17 cellular contexts compared by ENCODE assay signal in genomic region chr18:48550101-48550729, GRCh38. TPM values are rescaled to one million over a fixed set of nuclear protein-coding genes. Genes with fewer than 3 reads are reported as not detected.
DNase-seq lines count a peak whose midpoint lies in the region; ATAC-seq, FAIRE-seq and TF ChIP-seq lines count a peak whose summit lies in the region.
"Had no signal": no experiment of that assay in that cellular context is flagged by ENCODE, and none has a peak within 500 bp of the region (broad histone marks: within the 10 kb centered on the region; RNA-seq: fewer than 3 reads in every experiment).

No MANE protein-coding gene starts in this region.

- H3K36me3 ChIP-seq in GM23248 (ENCODE audit: low read depth): 0 out of 2 replicates have a peak, but pooled peaks cover 5% of the 10 kb centered on the region
- no peaks in the 10 kb centered on the region for H3K36me3 ChIP-seq in BE2C
- no peaks in the 10 kb centered on the region for H3K36me3 ChIP-seq in kidney (ENCODE audit: control insufficient read depth in 1 of 2, insufficient read depth in 2 of 2, low read length in 2 of 2)

- H3K4me1 Mint-ChIP-seq in glutamatergic neuron (ENCODE audit: low read depth, unreplicated experiment): peaks cover 52% of the 10 kb centered on the region
- H3K4me1 Mint-ChIP-seq in stimulated activated effector memory CD8-positive, alpha-beta T cell treated with anti-CD3 and anti-CD28 coated beads, Interleukin-12 subunit alpha, Interleukin-12 subunit beta, amount 100 ng/mL, for 72 hours: no peaks in the 10 kb centered on the region

- H3K4me3 ChIP-seq in GM23248 (no peak overlapping the region), BE2C (ENCODE audit: low read depth, low read length) (no peak overlapping the region), kidney (ENCODE audit: low read length in 2 of 2) (no peak overlapping the region)

- H3K4me1 ChIP-seq in GM23248 (ENCODE audit: insufficient read depth) (peaks cover 43% of the 10 kb centered on the region), BE2C (peaks cover 17% of the 10 kb centered on the region), kidney (ENCODE audit: control insufficient read depth in 1 of 2, insufficient read depth in 1 of 2, low read depth in 1 of 2, low read length in 2 of 2) (peaks cover 8 to 16% of the 10 kb centered on the region in 2 donors)

- in situ Hi-C loops in GM23248 (cut with MboI): no loop called here

- H3K27me3 Mint-ChIP-seq in glutamatergic neuron (ENCODE audit: unreplicated experiment): peaks cover 8% of the 10 kb centered on the region

- intact Hi-C loops in kidney (cut with DNase I): no loop called here

- H3F3A ChIP-seq in GM23248 (ENCODE audit: insufficient read depth): peaks cover 42% of the 10 kb centered on the region

- peaks cover 97% of the 10 kb centered on the region for H3K79me2 ChIP-seq in GM23248 (ENCODE audit: insufficient read depth)

- no peaks in the 10 kb centered on the region for H4K20me1 ChIP-seq in GM23248 (ENCODE audit: insufficient read depth)

- no peaks in the 10 kb centered on the region for H3K27me3 ChIP-seq in GM23248 (replicated peaks; ENCODE audit: insufficient read depth)
- no peaks in the 10 kb centered on the region for H3K27me3 ChIP-seq in BE2C

- H3K27ac ChIP-seq in GM23248 (peak overlapping the region; percentile 99), RWPE1 (peak overlapping the region; percentile 51), kidney (ENCODE audit: low read depth in 2 of 2, low read length in 2 of 2) (no peak overlapping the region)

- no peak for TF ChIP-seq CTCF in RWPE1 (conservative IDR thresholded peaks at IDR 0.05; ENCODE audit: low read depth)
- no peak for TF ChIP-seq CTCF in glutamatergic neuron (IDR thresholded peaks at IDR 0.05; ENCODE audit: partially characterized antibody, unreplicated experiment)
- TF ChIP-seq CTCF in BE2C (IDR thresholded peaks at IDR 0.05; ENCODE audit: low read depth, low read length): no peak
- TF ChIP-seq CTCF in kidney (IDR thresholded peaks at IDR 0.05; ENCODE audit: borderline replicate concordance, extremely low read depth, insufficient read depth): no peak

- H3K4me3 Mint-ChIP-seq in glutamatergic neuron (ENCODE audit: unreplicated experiment): no peak overlapping the region
- H3K4me3 Mint-ChIP-seq in stimulated activated effector memory CD8-positive, alpha-beta T cell treated with anti-CD3 and anti-CD28 coated beads, Interleukin-12 subunit alpha, Interleukin-12 subunit beta, amount 100 ng/mL, for 72 hours: no peak overlapping the region
- H3K4me3 Mint-ChIP-seq: H9 had no signal

- ATAC-seq in stimulated activated effector memory CD8-positive, alpha-beta T cell treated with anti-CD3 and anti-CD28 coated beads, Interleukin-12 subunit alpha, Interleukin-12 subunit beta, amount 100 ng/mL, for 72 hours: no peak
- ATAC-seq: Panc1 had no signal

- peak overlapping the region; percentile 70 for H3K27ac Mint-ChIP-seq in glutamatergic neuron (ENCODE audit: unreplicated experiment)
- H3K27ac Mint-ChIP-seq in stimulated activated effector memory CD8-positive, alpha-beta T cell treated with anti-CD3 and anti-CD28 coated beads, Interleukin-12 subunit alpha, Interleukin-12 subunit beta, amount 100 ng/mL, for 72 hours: peak overlapping the region; percentile 4

- H3K9me2 ChIP-seq in GM23248 (ENCODE audit: insufficient read depth): no peaks in the 10 kb centered on the region

- H2AFZ ChIP-seq in GM23248: no peak overlapping the region

- DNase-seq in GM23248 (no peak), RWPE1 (ENCODE audit: low spot score) (no peak), glutamatergic neuron (no peak), globus pallidus (ENCODE audit: low spot score) (no peak), BE2C (no peak), Kasumi-1 (lab: John Stamatoyannopoulos, UW) (no peak), kidney (no peak)
- DNase-seq in stimulated activated effector memory CD8-positive, alpha-beta T cell treated with anti-CD3 and anti-CD28 coated beads, Interleukin-12 subunit alpha, Interleukin-12 subunit beta, amount 100 ng/mL, for 72 hours (ENCODE audit: low spot score in 2 of 2): no peak
- DNase-seq: C1 segment of cervical spinal cord, DMS 273 treated with DMSO at 0.1 percent for 48 hours, H9, NCI-H1048, NCI-H146, NCI-H226, NCI-H748 treated with DMSO at 0.1 percent for 48 hours, SHP77 treated with DMSO at 0.1 percent for 48 hours had no signal

- H3K9me3 ChIP-seq in GM23248 (ENCODE audit: low read depth) (no peaks in the 10 kb centered on the region), BE2C (no peaks in the 10 kb centered on the region), kidney (ENCODE audit: control insufficient read depth in 1 of 2, low read length in 2 of 2) (no peaks in the 10 kb centered on the region)

- POLR2A ChIA-PET in RWPE1 (lab: Yijun Ruan, JAX; ENCODE audit: low non-redundant PET): no interaction called here

- FAIRE-seq in kidney (lab: Jason Lieb, UNC): no peak

- H3K9ac ChIP-seq in GM23248 (no peak overlapping the region), kidney (ENCODE audit: low read length in 2 of 2) (no peak overlapping the region)

- peaks cover 11% of the 10 kb centered on the region for H3K9me3 Mint-ChIP-seq in glutamatergic neuron (ENCODE audit: unreplicated experiment)
- H3K9me3 Mint-ChIP-seq in stimulated activated effector memory CD8-positive, alpha-beta T cell treated with anti-CD3 and anti-CD28 coated beads, Interleukin-12 subunit alpha, Interleukin-12 subunit beta, amount 100 ng/mL, for 72 hours: no peaks in the 10 kb centered on the region
- H3K9me3 Mint-ChIP-seq: H9 had no signal

- H3K4me2 ChIP-seq in GM23248 (ENCODE audit: unreplicated experiment): no peak overlapping the region

- 64% methylated on average over 2 of the region's 2 CpGs for WGBS in GM23248 (ENCODE audit: low coverage in 1 of 2, low lambda C conversion rate in 2 of 2, missing lambda C conversion rate in 2 of 2), 2 experiments

- peaks cover 11% of the 10 kb centered on the region for H3K36me3 Mint-ChIP-seq in glutamatergic neuron (ENCODE audit: unreplicated experiment)
- H3K36me3 Mint-ChIP-seq in stimulated activated effector memory CD8-positive, alpha-beta T cell treated with anti-CD3 and anti-CD28 coated beads, Interleukin-12 subunit alpha, Interleukin-12 subunit beta, amount 100 ng/mL, for 72 hours: no peaks in the 10 kb centered on the region

- CTCF ChIA-PET in RWPE1 (lab: Yijun Ruan, JAX): no interaction called here

RNA-seq across cellular contexts. Expression of gene CTIF, which starts 11.4 kb away (rescaled TPM):
- total RNA-seq in GM23248 (2014; rRNA removed; shearing (Covaris generic)): 46.8 and 49.2 TPM in 2 replicates
- polyA plus RNA-seq in GM23248 (2016; fragmentation: Nextera tagmentation; extraction: Ambion mirVana) (19.6 and 21.5 TPM in 2 replicates), kidney (ENCODE audit: insufficient read depth, low read depth, low replicate concordance) (41.9 TPM)
- total RNA-seq in glutamatergic neuron (ENCODE audit: unreplicated experiment) (137 TPM), kidney (37.3 TPM)
- polyA plus RNA-seq in BE2C (2012; ENCODE audit: insufficient read depth, insufficient read length, low read depth): 55.4 TPM

Comparison
In these comparisons a context has a peak if more than half of its experiments do, and no peak if none do; other contexts are left out.
1. H3K27ac ChIP-seq: peak in GM23248 (single experiment) and RWPE1 (single experiment); none in kidney (0 of 2).